ENCODE assay signal across 14 cellular contexts in the genomic region with DNA sequence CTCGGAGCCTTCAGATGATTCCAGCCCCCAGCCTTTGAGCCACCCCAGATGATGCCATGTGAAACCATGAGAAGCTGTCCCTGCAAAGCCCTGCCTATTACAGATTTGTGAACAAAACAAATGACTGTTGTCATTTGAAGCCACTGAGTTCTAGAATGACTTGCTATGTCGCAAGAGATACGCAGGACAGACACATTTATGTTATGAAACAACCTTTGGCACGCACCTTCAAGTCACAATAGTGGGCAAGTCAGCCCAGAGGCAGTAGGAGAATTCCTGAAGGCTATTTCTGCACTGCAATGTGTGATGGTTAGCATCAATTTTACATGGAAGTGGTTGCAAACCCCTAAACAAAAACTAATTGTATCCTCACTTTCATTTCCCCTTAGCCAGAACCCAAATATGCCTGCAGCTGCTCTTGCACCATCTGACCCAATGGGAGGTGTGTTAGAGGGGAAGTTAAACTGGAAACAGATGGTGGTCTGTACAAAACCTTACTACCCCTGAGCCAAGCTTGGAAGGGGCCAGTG.
DNase-seq lines count a peak whose midpoint lies in the region; ATAC-seq and TF ChIP-seq lines count a peak whose summit lies in the region.
"Had no signal": no experiment of that assay in that cellular context is flagged by ENCODE, and none has a peak within 500 bp of the region (broad histone marks: within the 10 kb centered on the region; RNA-seq: fewer than 3 reads in every experiment).

No MANE protein-coding gene starts in this region.

- TF ChIP-seq CTCF in HL-60 (IDR thresholded peaks at IDR 0.05; ENCODE audit: insufficient read depth, low read length) = no peak

- H3K27me3 Mint-ChIP-seq in stimulated activated naive B cell treated with anti-CD40 and anti-IgM and Interleukin-4, amounts not matched to agents 10 μg/mL and 1 μg/mL and 100 μg/mL, for 72 hours = no peaks in the 10 kb centered on the region
- H3K27me3 Mint-ChIP-seq: T-helper 17 cell had no signal

- H3K27ac ChIP-seq in HL-60 (replicated peaks) = 0 out of 2 replicates have a peak overlapping the region, but pooled peaks have one; percentile 7
- H3K27ac ChIP-seq: left lung had no signal

- H3K27ac Mint-ChIP-seq in stimulated activated naive B cell treated with anti-CD40 and anti-IgM and Interleukin-4, amounts not matched to agents 10 μg/mL and 1 μg/mL and 100 μg/mL, for 72 hours = no peak overlapping the region
- H3K27ac Mint-ChIP-seq: naive thymus-derived CD8-positive, alpha-beta T cell; T-helper 17 cell had no signal

- H3K4me3 Mint-ChIP-seq in stimulated activated naive B cell treated with anti-CD40 and anti-IgM and Interleukin-4, amounts not matched to agents 10 μg/mL and 1 μg/mL and 100 μg/mL, for 72 hours = no peak overlapping the region
- H3K4me3 Mint-ChIP-seq: activated T-cell treated with anti-CD3 and anti-CD28 coated beads, Interleukin-2, amount 50 U/mL, for 4 hours; naive thymus-derived CD8-positive, alpha-beta T cell; T-helper 17 cell had no signal

- peaks cover 0 to 2% of the 10 kb centered on the region in 2 donors for H3K36me3 Mint-ChIP-seq in stimulated activated naive B cell treated with anti-CD40 and anti-IgM and Interleukin-4, amounts not matched to agents 10 μg/mL and 1 μg/mL and 100 μg/mL, for 72 hours

- H3K4me1 Mint-ChIP-seq in stimulated activated naive B cell treated with anti-CD40 and anti-IgM and Interleukin-4, amounts not matched to agents 10 μg/mL and 1 μg/mL and 100 μg/mL, for 72 hours = peaks cover 3 to 6% of the 10 kb centered on the region in 2 donors
- H3K4me1 Mint-ChIP-seq: T-helper 17 cell had no signal

- ATAC-seq in GM18870 (IDR thresholded peaks at IDR 0.05; ENCODE audit: unreplicated experiment) (peak; percentile 67), GM21825 (IDR thresholded peaks at IDR 0.05; ENCODE audit: unreplicated experiment) (no peak)
- ATAC-seq in stimulated activated naive B cell treated with anti-CD40 and anti-IgM and Interleukin-4, amounts not matched to agents 10 μg/mL and 1 μg/mL and 100 μg/mL, for 72 hours (replicated peaks) = peak; percentile 78 to 79
- ATAC-seq: activated T-cell treated with anti-CD3 and anti-CD28 coated beads, Interleukin-2, amount 50 U/mL, for 4 hours; left lung; naive thymus-derived CD8-positive, alpha-beta T cell; PC-3; T-helper 17 cell had no signal

- no peak overlapping the region for H3K4me3 ChIP-seq in HL-60 (replicated peaks; ENCODE audit: insufficient read depth, low read length)
- H3K4me3 ChIP-seq: left lung had no signal

- H3K27me3 ChIP-seq in HL-60 (ENCODE audit: insufficient read depth, poor library complexity, severe bottlenecking) = no peaks in the 10 kb centered on the region
- H3K27me3 ChIP-seq: left lung had no signal

- DNase-seq in HL-60 (ENCODE audit: low read depth in 1 of 2, low spot score in 1 of 2) (peak; percentile 48 to 75), SKM-1 treated with dmso at 0.1 percent for 144 hours (lab: John Stamatoyannopoulos, UW; ENCODE audit: unreplicated experiment) (peak; percentile 60), DMS153 (lab: John Stamatoyannopoulos, UW) (no peak), NCI-H1436 (lab: John Stamatoyannopoulos, UW) (no peak)
- DNase-seq in stimulated activated naive B cell treated with anti-CD40 and anti-IgM and Interleukin-4, amounts not matched to agents 10 μg/mL and 1 μg/mL and 100 μg/mL, for 72 hours = peak; percentile 1
- DNase-seq: activated CD4-positive, alpha-beta T cell treated with anti-CD3 and anti-CD28 coated beads for 48 hours; activated T-cell treated with anti-CD3 and anti-CD28 coated beads, Interleukin-2, amount 50 U/mL, for 4 hours; left lung; naive thymus-derived CD8-positive, alpha-beta T cell; NCI-H2107; PC-3; T-helper 17 cell had no signal

- H3K9me3 Mint-ChIP-seq in stimulated activated naive B cell treated with anti-CD40 and anti-IgM and Interleukin-4, amounts not matched to agents 10 μg/mL and 1 μg/mL and 100 μg/mL, for 72 hours = peaks cover 11 to 18% of the 10 kb centered on the region in 2 donors

Comparison
In these comparisons a context has a peak if more than half of its experiments do, and no peak if none do; other contexts are left out.
1. DNase-seq: peak in HL-60 (2 of 2), SKM-1 treated with dmso at 0.1 percent for 144 hours (single experiment) and stimulated activated naive B cell treated with anti-CD40 and anti-IgM and Interleukin-4, amounts not matched to agents 10 μg/mL and 1 μg/mL and 100 μg/mL, for 72 hours (single experiment); none in DMS153 (single experiment) and NCI-H1436 (single experiment).